In genomic region chr10:34808789-34809745, GRCh38 we compare ENCODE assay signal across 8 cellular contexts. TPM values are rescaled to one million over a fixed set of nuclear protein-coding genes. Genes with fewer than 3 reads are reported as not detected.
DNase-seq lines count a peak whose midpoint lies in the region; TF ChIP-seq lines count a peak whose summit lies in the region.

No MANE protein-coding gene starts in this region.

- peak overlapping the region; percentile 35; the same call in 1 of the 2 replicates for H3K4me3 ChIP-seq in HUES48 (ENCODE audit: low read depth, low read length)
- peak overlapping the region; percentile 12 to 47 for H3K4me3 ChIP-seq in cardiac fibroblast (replicated peaks in 1 of 2; ENCODE audit: low read depth in 2 of 2, low read length in 2 of 2)
- peak overlapping the region in 1 of 2 experiments; percentile 73 for H3K4me3 ChIP-seq in mesenchymal stem cell (ENCODE audit: insufficient read depth in 1 of 2, low read depth in 1 of 2, low read length in 2 of 2)

- H2BK15ac ChIP-seq in mesenchymal stem cell (ENCODE audit: low read depth, poor library complexity, severe bottlenecking): no peak overlapping the region

- H2BK12ac ChIP-seq in mesenchymal stem cell (ENCODE audit: low read length in 2 of 2): peak overlapping the region in 1 of 2 experiments; percentile 46

- H3K36me3 ChIP-seq in HUES48 (ENCODE audit: control insufficient read depth, insufficient read depth, low read length) (no peaks in the 10 kb centered on the region), mesenchymal stem cell (ENCODE audit: control insufficient read depth in 1 of 2, insufficient read depth in 2 of 2, low read depth in 1 of 2, low read length in 2 of 2) (peaks cover 0 to 5% of the 10 kb centered on the region in 2 experiments)

- H3K79me1 ChIP-seq in mesenchymal stem cell (replicated peaks; ENCODE audit: low read length, poor library complexity, severe bottlenecking): no peaks in the 10 kb centered on the region

- 44% methylated on average over 17 of the region's 19 CpGs for WGBS in mesenchymal stem cell

- H3K23ac ChIP-seq in mesenchymal stem cell (ENCODE audit: low read length in 2 of 2): peak overlapping the region in 1 of 2 experiments; percentile 94

- TF ChIP-seq CTCF in cardiac fibroblast (IDR thresholded peaks at IDR 0.05; ENCODE audit: low read depth, low read length): no peak

- no peak overlapping the region for H2AFZ ChIP-seq in mesenchymal stem cell (ENCODE audit: low read depth, low read length)

- H3K4me2 ChIP-seq in mesenchymal stem cell (ENCODE audit: low read length, poor library complexity, severe bottlenecking): peak overlapping the region; percentile 65

- H3K4me1 ChIP-seq in HUES48 (ENCODE audit: control insufficient read depth, insufficient read depth, low read length) (peaks cover 50% of the 10 kb centered on the region), mesenchymal stem cell (ENCODE audit: control insufficient read depth, insufficient read depth, low read depth, low read length) (peaks cover 35% of the 10 kb centered on the region)

- peak; percentile 17 for DNase-seq in DMS153 (lab: John Stamatoyannopoulos, UW)
- no peak for DNase-seq in DMS153 treated with DMSO at 0.1 percent for 48 hours (lab: John Stamatoyannopoulos, UW; ENCODE audit: unreplicated experiment)
- DNase-seq in cardiac fibroblast (ENCODE audit: low read depth in 2 of 2): peak; percentile 30 to 37
- DNase-seq in mesenchymal stem cell: peak; percentile 73
- DNase-seq in stimulated activated CD4-positive, alpha-beta T cell treated with anti-CD3 and anti-CD28 coated beads, Interleukin-2, amount 100 ng/mL, for 24 hours: no peak
- DNase-seq in effector CD4-positive, alpha-beta T cell: no peak
- no peak for DNase-seq in epidermal melanocyte (ENCODE audit: insufficient read length, low spot score)

- H3K27me3 ChIP-seq in HUES48 (ENCODE audit: control insufficient read depth, insufficient read depth, low read length): no peaks in the 10 kb centered on the region
- no peaks in the 10 kb centered on the region for H3K27me3 ChIP-seq in mesenchymal stem cell (ENCODE audit: control insufficient read depth in 1 of 2, insufficient read depth in 1 of 2, low read length in 2 of 2)

- H3K4ac ChIP-seq in mesenchymal stem cell (ENCODE audit: low read depth in 1 of 2, low read length in 2 of 2): no peak overlapping the region

- H2BK120ac ChIP-seq in mesenchymal stem cell (ENCODE audit: low read depth, low read length): no peak overlapping the region

- H3K18ac ChIP-seq in mesenchymal stem cell (ENCODE audit: low read depth in 1 of 2, low read length in 2 of 2): peak overlapping the region in 1 of 2 experiments; percentile 58

- H3K9ac ChIP-seq in HUES48 (ENCODE audit: low read depth, low read length) (no peak overlapping the region), mesenchymal stem cell (ENCODE audit: low read length) (peak overlapping the region; percentile 53)

- peak overlapping the region; percentile 76 for H2AK5ac ChIP-seq in mesenchymal stem cell (ENCODE audit: low read length, severe bottlenecking)

- H3K9me3 ChIP-seq in HUES48 (ENCODE audit: control insufficient read depth, insufficient read depth, low read length) (no peaks in the 10 kb centered on the region), mesenchymal stem cell (ENCODE audit: control insufficient read depth, low read length) (no peaks in the 10 kb centered on the region)

- H3K27ac ChIP-seq in HUES48 (ENCODE audit: low read depth, low read length) (peak overlapping the region; percentile 72), mesenchymal stem cell (ENCODE audit: low read length, poor library complexity, severe bottlenecking) (peak overlapping the region; percentile 81)

- peak overlapping the region; percentile 59 for H2BK5ac ChIP-seq in mesenchymal stem cell (ENCODE audit: low read depth, low read length, poor library complexity, severe bottlenecking)

- no peak overlapping the region for H4K91ac ChIP-seq in mesenchymal stem cell (ENCODE audit: low read length)

- no peak overlapping the region for H4K8ac ChIP-seq in mesenchymal stem cell (ENCODE audit: low read length)

- H3K14ac ChIP-seq in mesenchymal stem cell (ENCODE audit: low read length in 2 of 2): peak overlapping the region in 1 of 2 experiments; percentile 64

RNA-seq across cellular contexts. Expression of gene PARD3, which starts 6.0 kb away (rescaled TPM):
- polyA plus RNA-seq in mesenchymal stem cell (2013, experiment 1 of 2): 37.3 TPM
- polyA plus RNA-seq in mesenchymal stem cell (2013, experiment 2 of 2): 35.9 TPM

Comparison
In these comparisons a context has a peak if more than half of its experiments do, and no peak if none do; other contexts are left out.
1. DNase-seq: peak in DMS153 (single experiment), cardiac fibroblast (2 of 2) and mesenchymal stem cell (single experiment); none in DMS153 treated with DMSO at 0.1 percent for 48 hours (single experiment), stimulated activated CD4-positive, alpha-beta T cell treated with anti-CD3 and anti-CD28 coated beads, Interleukin-2, amount 100 ng/mL, for 24 hours (0 of 2), effector CD4-positive, alpha-beta T cell (single experiment) and epidermal melanocyte (single experiment).